ENCODE assay signal across 8 cellular contexts in the genomic region with DNA sequence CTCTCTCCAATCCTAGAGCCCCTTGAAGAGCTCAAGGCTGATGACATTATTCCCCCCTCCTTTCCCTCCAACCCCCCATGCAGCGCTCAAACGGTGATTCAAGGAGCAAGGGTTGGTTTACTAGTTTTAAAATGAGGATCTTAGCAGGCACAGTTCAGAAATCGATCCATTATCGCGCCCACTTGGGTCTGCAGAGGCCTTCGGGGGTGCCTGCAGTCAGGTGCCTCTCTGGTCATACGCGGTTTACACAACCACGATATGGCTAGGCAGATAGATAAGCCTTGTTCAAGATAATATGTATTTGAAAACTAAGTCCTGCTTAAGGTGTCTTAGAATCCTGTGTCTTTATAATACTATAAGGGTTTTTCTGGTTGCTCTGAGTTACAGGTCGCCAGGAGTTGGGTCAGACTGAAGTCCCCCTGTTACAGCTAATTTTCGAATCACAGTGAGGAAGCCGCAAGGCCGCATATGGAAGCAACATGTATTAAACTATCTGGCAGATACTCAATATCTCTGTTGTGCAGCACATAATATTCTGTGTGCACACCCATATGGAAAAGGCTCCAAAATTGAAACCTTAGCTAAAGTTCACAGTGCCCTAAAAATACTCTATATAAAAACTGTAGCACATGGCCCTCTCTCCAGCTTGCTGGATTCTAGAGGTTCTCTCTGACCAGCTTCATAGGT. TPM values are rescaled to one million over a fixed set of nuclear protein-coding genes. Genes with fewer than 3 reads are reported as not detected.
DNase-seq lines count a peak whose midpoint lies in the region; ATAC-seq and TF ChIP-seq lines count a peak whose summit lies in the region.

No MANE protein-coding gene starts in this region.

- no peak for ATAC-seq in left lobe of liver

- H3K9me3 Mint-ChIP-seq in activated CD4-positive, alpha-beta T cell treated with anti-CD3 and anti-CD28 coated beads, Interleukin-2, amount 10 ng/mL, durations not matched to agents 7 days and 5 days = no peaks in the 10 kb centered on the region

- no peak for TF ChIP-seq POLR2A in testis (IDR thresholded peaks at IDR 0.05)

- DNase-seq in activated CD4-positive, alpha-beta T cell treated with anti-CD3 and anti-CD28 coated beads, Interleukin-2, amount 10 ng/mL, durations not matched to agents 7 days and 5 days = no peak
- DNase-seq in activated CD4-positive, alpha-beta T cell treated with anti-CD3 and anti-CD28 coated beads, Interleukin-2, amount 50 U/mL, for 1 hour = no peak
- no peak for DNase-seq in astrocyte of the cerebellum (ENCODE audit: low read depth)
- DNase-seq in testis = no peak
- DNase-seq in activated CD4-positive, CD25-positive, alpha-beta regulatory T cell treated with anti-CD3 and anti-CD28 coated beads, Interleukin-2, amount 50 U/mL, for 72 hours = no peak
- no peak for DNase-seq in left lobe of liver (ENCODE audit: low spot score)
- no peak for DNase-seq in NCI-H187 (lab: John Stamatoyannopoulos, UW)

- H3K36me3 Mint-ChIP-seq in activated CD4-positive, alpha-beta T cell treated with anti-CD3 and anti-CD28 coated beads, Interleukin-2, amount 10 ng/mL, durations not matched to agents 7 days and 5 days (ENCODE audit: low read depth) = no peaks in the 10 kb centered on the region

- peak overlapping the region; percentile 61 for H3K4me3 Mint-ChIP-seq in activated CD4-positive, alpha-beta T cell treated with anti-CD3 and anti-CD28 coated beads, Interleukin-2, amount 10 ng/mL, durations not matched to agents 7 days and 5 days

- POLR2A ChIA-PET in activated CD4-positive, alpha-beta T cell treated with anti-CD3 and anti-CD28 coated beads, Interleukin-2, amount 10 ng/mL, durations not matched to agents 7 days and 5 days (lab: Charles Lee) = interaction anchor here (0.7 kb wide), 1 partner anchor 31 kb away, joined by 3 read pairs; no protein-coding TSS in a partner anchor

- intact Hi-C loops in testis (cut with DNase I; ENCODE audit: low total_unique reads) = no loop called here

- in situ Hi-C loops in astrocyte of the cerebellum (cut with HindIII; ENCODE audit: low sequenced_read_pairs) = loop anchor here (25.0 kb wide), 1 partner anchor 522 kb away; no protein-coding TSS in a partner anchor

- 9 to 14% methylated on average over 13 of the region's 13 CpGs for WGBS in testis, 2 donors

- no peaks in the 10 kb centered on the region for H3K36me3 ChIP-seq in testis (ENCODE audit: low read depth, missing control alignments)

- H3K27me3 Mint-ChIP-seq in activated CD4-positive, alpha-beta T cell treated with anti-CD3 and anti-CD28 coated beads, Interleukin-2, amount 10 ng/mL, durations not matched to agents 7 days and 5 days = peaks cover 73% of the 10 kb centered on the region

- peaks cover 12% of the 10 kb centered on the region for H3K4me1 Mint-ChIP-seq in activated CD4-positive, alpha-beta T cell treated with anti-CD3 and anti-CD28 coated beads, Interleukin-2, amount 10 ng/mL, durations not matched to agents 7 days and 5 days

- no peak overlapping the region for H3K27ac Mint-ChIP-seq in activated CD4-positive, alpha-beta T cell treated with anti-CD3 and anti-CD28 coated beads, Interleukin-2, amount 10 ng/mL, durations not matched to agents 7 days and 5 days

- TF ChIP-seq CTCF in astrocyte of the cerebellum (IDR thresholded peaks at IDR 0.05; ENCODE audit: low read depth, low read length, missing control alignments) (no peak), testis (IDR thresholded peaks at IDR 0.05) (no peak)

- H3K9me3 ChIP-seq in testis = no peaks in the 10 kb centered on the region

- peak overlapping the region; percentile 98 for H3K27ac ChIP-seq in layer of hippocampus (ENCODE audit: low read depth, low read length)
- peak overlapping the region; percentile 92 to 94 for H3K27ac ChIP-seq in testis

- H3K27me3 ChIP-seq in layer of hippocampus (ENCODE audit: control insufficient read depth, insufficient read depth, low read length) (no peaks in the 10 kb centered on the region), testis (no peaks in the 10 kb centered on the region)

- H3K4me3 ChIP-seq in astrocyte of the cerebellum (ENCODE audit: low read depth, low read length) = peak overlapping the region; percentile 53
- peak overlapping the region; percentile 65 to 77 for H3K4me3 ChIP-seq in testis

- CTCF ChIA-PET in activated CD4-positive, alpha-beta T cell treated with anti-CD3 and anti-CD28 coated beads, Interleukin-2, amount 10 ng/mL, durations not matched to agents 7 days and 5 days (lab: Charles Lee) = interaction anchor here (1.1 to 1.3 kb wide), 2 partner anchors 9 to 899 kb away, joined by 3 to 5 read pairs; a partner anchor contains a TSS

- peaks cover 23% of the 10 kb centered on the region for H3K4me1 ChIP-seq in testis

RNA-seq across cellular contexts. Expression of a gene that starts 10.0 kb away (rescaled TPM):
- total RNA-seq in activated CD4-positive, alpha-beta T cell treated with anti-CD3 and anti-CD28 coated beads, Interleukin-2, amount 10 ng/mL, durations not matched to agents 7 days and 5 days = not detected
- total RNA-seq in testis = 10 to 100 TPM; 13.9 to 23.8 TPM
- polyA plus RNA-seq in testis (ENCODE audit: insufficient read depth, low read depth, low replicate concordance) = 10.0 TPM
- 1.9 TPM for total RNA-seq in left lobe of liver
